ENCODE assay signal across 17 cellular contexts in the genomic region with DNA sequence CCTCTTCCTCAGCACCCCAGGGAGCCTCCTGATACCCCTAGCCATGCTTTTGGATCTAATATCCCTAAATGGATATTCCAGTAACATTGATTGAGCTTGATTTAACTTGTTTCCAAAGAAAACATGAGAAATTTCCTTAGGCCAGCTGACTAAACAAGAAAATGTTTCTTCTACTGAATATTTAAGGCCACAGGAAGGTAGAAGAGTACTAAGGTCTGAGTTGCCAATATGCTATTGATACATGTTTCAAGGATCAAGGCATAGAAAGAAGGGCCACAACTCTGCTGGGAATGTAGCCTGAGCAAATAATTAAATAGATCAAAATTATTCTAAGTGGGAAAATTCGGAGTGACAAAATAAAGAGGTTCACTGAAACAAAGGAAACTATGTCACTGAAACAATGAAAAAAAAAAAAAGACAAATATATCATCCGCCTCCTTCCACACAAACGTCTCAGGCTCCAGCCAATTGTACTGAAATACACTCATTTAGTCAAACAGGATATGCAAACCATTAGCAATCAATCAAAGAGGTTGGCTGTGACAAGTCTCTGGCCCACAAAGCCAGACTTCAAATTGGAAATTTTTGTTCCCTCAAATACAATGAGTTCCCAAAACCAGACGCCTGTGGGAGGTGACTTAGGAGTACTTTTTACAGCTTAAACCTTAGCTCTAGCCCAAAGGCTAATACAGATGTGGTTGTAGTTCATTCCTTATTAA.
DNase-seq lines count a peak whose midpoint lies in the region; ATAC-seq and TF ChIP-seq lines count a peak whose summit lies in the region.
"Had no signal": no experiment of that assay in that cellular context is flagged by ENCODE, and none has a peak within 500 bp of the region (broad histone marks: within the 10 kb centered on the region; RNA-seq: fewer than 3 reads in every experiment).

No MANE protein-coding gene starts in this region.

- no peak overlapping the region for H3K4me3 Mint-ChIP-seq in CD14-positive monocyte
- no peak overlapping the region for H3K4me3 Mint-ChIP-seq in natural killer cell treated with Interleukin-12 subunit alpha and Interleukin-12 subunit beta and Interleukin-15 and Interleukin-18, amount 100 ng/mL, for 72 hours
- H3K4me3 Mint-ChIP-seq: CD4-positive, CD25-positive, alpha-beta regulatory T cell had no signal

- intact Hi-C loops in CD14-positive monocyte (cut with micrococcal nuclease): no loop called here

- no peak overlapping the region for H3K4me2 ChIP-seq in fibroblast of lung (ENCODE audit: extremely low read depth, insufficient read depth, low read length)
- no peak overlapping the region for H3K4me2 ChIP-seq in smooth muscle cell

- TF ChIP-seq CTCF in astrocyte of the cerebellum (IDR thresholded peaks at IDR 0.05; ENCODE audit: low read depth, low read length, missing control alignments) (no peak), fibroblast of lung (conservative IDR thresholded peaks at IDR 0.05 in 1 of 2, IDR thresholded peaks at IDR 0.05 in 1 of 2; ENCODE audit: low read depth in 1 of 2, low read length in 2 of 2) (no peak), smooth muscle cell (IDR thresholded peaks at IDR 0.05; ENCODE audit: borderline replicate concordance, insufficient read depth, poor library complexity, severe bottlenecking) (no peak), CD14-positive monocyte (IDR thresholded peaks at IDR 0.05) (no peak)

- ATAC-seq in GM18867 (IDR thresholded peaks at IDR 0.05; ENCODE audit: unreplicated experiment): no peak
- ATAC-seq in natural killer cell treated with Interleukin-12 subunit alpha and Interleukin-12 subunit beta and Interleukin-15 and Interleukin-18, amount 100 ng/mL, for 72 hours: no peak
- ATAC-seq: Panc1, Right ventricle myocardium inferior had no signal

- no peaks in the 10 kb centered on the region for H3K4me1 Mint-ChIP-seq in CD14-positive monocyte
- no peaks in the 10 kb centered on the region for H3K4me1 Mint-ChIP-seq in natural killer cell treated with Interleukin-12 subunit alpha and Interleukin-12 subunit beta and Interleukin-15 and Interleukin-18, amount 100 ng/mL, for 72 hours (ENCODE audit: low read depth in 2 of 2)
- H3K4me1 Mint-ChIP-seq: CD4-positive, CD25-positive, alpha-beta regulatory T cell had no signal

- H3F3A ChIP-seq in smooth muscle cell (ENCODE audit: low read depth): peaks cover 11% of the 10 kb centered on the region

- no peak overlapping the region for H3K9ac ChIP-seq in fibroblast of lung (ENCODE audit: insufficient read depth, low read length)
- no peak overlapping the region for H3K9ac ChIP-seq in smooth muscle cell (ENCODE audit: low read depth)

- H3K36me3 ChIP-seq in fibroblast of lung (ENCODE audit: control insufficient read depth, insufficient read depth, low read length): no peaks in the 10 kb centered on the region
- H3K36me3 ChIP-seq in smooth muscle cell (ENCODE audit: low read depth): no peaks in the 10 kb centered on the region

- no peaks in the 10 kb centered on the region for H3K27me3 ChIP-seq in fibroblast of lung (ENCODE audit: control insufficient read depth, insufficient read depth, low read length)
- no peaks in the 10 kb centered on the region for H3K27me3 ChIP-seq in smooth muscle cell (ENCODE audit: low read depth)

- peaks cover 0 to 8% (median 1%) of the 10 kb centered on the region in 7 donors for H3K9me3 Mint-ChIP-seq in CD14-positive monocyte
- H3K9me3 Mint-ChIP-seq in natural killer cell treated with Interleukin-12 subunit alpha and Interleukin-12 subunit beta and Interleukin-15 and Interleukin-18, amount 100 ng/mL, for 72 hours: no peaks in the 10 kb centered on the region

- DNase-seq in M059J (ENCODE audit: low read depth): peak; percentile 73
- DNase-seq in astrocyte of the cerebellum (ENCODE audit: low read depth): peak; percentile 41
- DNase-seq in fibroblast of lung (ENCODE audit: low read depth in 2 of 2): peak; percentile 38 to 88
- no peak for DNase-seq in smooth muscle cell (lab: John Stamatoyannopoulos, UW; ENCODE audit: unreplicated experiment)
- DNase-seq in CD14-positive monocyte (ENCODE audit: low spot score): no peak
- no peak for DNase-seq in natural killer cell treated with Interleukin-12 subunit alpha and Interleukin-12 subunit beta and Interleukin-15 and Interleukin-18, amount 100 ng/mL, for 72 hours (ENCODE audit: low spot score)
- DNase-seq: Calu3; CD4-positive, CD25-positive, alpha-beta regulatory T cell; HCEC 1CT; NCI-H1930; NCI-H2171; NCI-H446 treated with DMSO at 0.1 percent for 48 hours; NCI-H748 treated with DMSO at 0.1 percent for 48 hours had no signal

- H3K27ac ChIP-seq in fibroblast of lung (ENCODE audit: insufficient read depth, low read length) (no peak overlapping the region), smooth muscle cell (ENCODE audit: low read depth) (peak overlapping the region; percentile 75)
- H3K27ac ChIP-seq: SK-N-MC had no signal

- no peaks in the 10 kb centered on the region for H3K27me3 Mint-ChIP-seq in CD14-positive monocyte (ENCODE audit: low read depth in 3 of 3)
- H3K27me3 Mint-ChIP-seq in natural killer cell treated with Interleukin-12 subunit alpha and Interleukin-12 subunit beta and Interleukin-15 and Interleukin-18, amount 100 ng/mL, for 72 hours: no peaks in the 10 kb centered on the region
- H3K27me3 Mint-ChIP-seq: CD4-positive, CD25-positive, alpha-beta regulatory T cell had no signal

- H3K4me1 ChIP-seq in fibroblast of lung (ENCODE audit: control insufficient read depth, extremely low read depth, insufficient read depth, low read length): no peaks in the 10 kb centered on the region
- H3K4me1 ChIP-seq in smooth muscle cell (ENCODE audit: low read depth): no peaks in the 10 kb centered on the region

- in situ Hi-C loops in astrocyte of the cerebellum (cut with HindIII; ENCODE audit: low sequenced_read_pairs): no loop called here

- no peaks in the 10 kb centered on the region for H3K36me3 Mint-ChIP-seq in CD14-positive monocyte
- H3K36me3 Mint-ChIP-seq in natural killer cell treated with Interleukin-12 subunit alpha and Interleukin-12 subunit beta and Interleukin-15 and Interleukin-18, amount 100 ng/mL, for 72 hours: no peaks in the 10 kb centered on the region
- H3K36me3 Mint-ChIP-seq: CD4-positive, CD25-positive, alpha-beta regulatory T cell had no signal

- H3K79me2 ChIP-seq in fibroblast of lung (ENCODE audit: control insufficient read depth, insufficient read depth, low read length) (no peaks in the 10 kb centered on the region), smooth muscle cell (ENCODE audit: low read depth) (no peaks in the 10 kb centered on the region)

- H3K4me3 ChIP-seq in astrocyte of the cerebellum (ENCODE audit: low read depth, low read length): no peak overlapping the region
- H3K4me3 ChIP-seq in fibroblast of lung (replicated peaks in 1 of 4; ENCODE audit: control extremely low read depth in 1 of 4, insufficient read depth in 1 of 4, low read depth in 3 of 4, low read length in 4 of 4): no peak overlapping the region
- no peak overlapping the region for H3K4me3 ChIP-seq in smooth muscle cell
- H3K4me3 ChIP-seq: SK-N-MC had no signal

- H2AFZ ChIP-seq in fibroblast of lung (ENCODE audit: low read length): no peak overlapping the region
- no peak overlapping the region for H2AFZ ChIP-seq in smooth muscle cell (ENCODE audit: low read depth)

- H3K27ac Mint-ChIP-seq in CD14-positive monocyte: no peak overlapping the region
- no peak overlapping the region for H3K27ac Mint-ChIP-seq in natural killer cell treated with Interleukin-12 subunit alpha and Interleukin-12 subunit beta and Interleukin-15 and Interleukin-18, amount 100 ng/mL, for 72 hours
- H3K27ac Mint-ChIP-seq: CD4-positive, CD25-positive, alpha-beta regulatory T cell had no signal

- 71% methylated on average over 4 of the region's 4 CpGs for WGBS in smooth muscle cell (ENCODE audit: low lambda C conversion rate)

- H3K9me3 ChIP-seq in fibroblast of lung (ENCODE audit: control insufficient read depth, insufficient read depth, low read depth, low read length) (no peaks in the 10 kb centered on the region), smooth muscle cell (replicated peaks; ENCODE audit: low read depth) (no peaks in the 10 kb centered on the region)

- H4K20me1 ChIP-seq in fibroblast of lung (ENCODE audit: control insufficient read depth, extremely low read depth, insufficient read depth, low read length): no peaks in the 10 kb centered on the region
- no peaks in the 10 kb centered on the region for H4K20me1 ChIP-seq in smooth muscle cell (ENCODE audit: low read depth)

Comparison
In these comparisons a context has a peak if more than half of its experiments do, and no peak if none do; other contexts are left out.
1. DNase-seq: peak in M059J (single experiment), astrocyte of the cerebellum (single experiment) and fibroblast of lung (2 of 2); none in smooth muscle cell (single experiment), CD14-positive monocyte (single experiment) and natural killer cell treated with Interleukin-12 subunit alpha and Interleukin-12 subunit beta and Interleukin-15 and Interleukin-18, amount 100 ng/mL, for 72 hours (single experiment).